In the genomic region with DNA sequence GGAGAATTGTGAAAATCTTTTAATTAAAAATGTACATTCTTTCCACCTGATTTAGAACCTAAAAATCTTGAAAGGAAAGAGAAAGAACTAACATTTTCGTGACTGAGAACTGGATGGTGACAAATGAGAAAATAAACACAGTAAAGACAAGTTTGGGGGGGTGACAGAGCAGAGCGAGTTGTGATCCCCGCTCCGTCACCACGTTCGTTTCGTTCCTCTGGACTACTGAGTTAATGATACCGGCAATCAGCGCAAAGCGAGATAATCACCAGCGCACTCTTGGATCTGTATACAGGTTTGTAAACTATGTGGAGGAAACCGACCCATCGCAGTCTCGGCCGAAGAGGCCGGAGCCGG, we compare ENCODE assay signal across 8 cellular contexts. TPM values are rescaled to one million over a fixed set of nuclear protein-coding genes. Genes with fewer than 3 reads are reported as not detected.
A peak's percentile ranks its signal among the peaks of the same experiment; 100 is the strongest.
DNase-seq lines count a peak whose midpoint lies in the region; ATAC-seq, FAIRE-seq and TF ChIP-seq lines count a peak whose summit lies in the region.

No MANE protein-coding gene starts in this region.

- TF ChIP-seq RAD21 in GM12878 (IDR thresholded peaks at IDR 0.05; ENCODE audit: insufficient read depth, low read depth, low read length), result no peak

- SMC1A ChIA-PET in GM12878 (lab: Charles Lee; ENCODE audit: uncharacterized antibody, unreplicated experiment), result no interaction called here

- TSS peak; percentile 94 for BruUV-seq in GM12878 (replicated peaks; lab: Mats Ljungman, UMichigan)

- peak overlapping the region; percentile 98 for H3K4me2 ChIP-seq in GM12878 (ENCODE audit: control insufficient read depth, insufficient read depth)

- H3K4me3 Mint-ChIP-seq in activated naive CD4-positive, alpha-beta T cell treated with anti-CD3 and anti-CD28 coated beads, Interleukin-2, amount 10 ng/mL, durations not matched to agents 7 days and 5 days, result peak overlapping the region; percentile 89

- no peaks in the 10 kb centered on the region for H3K9me3 Mint-ChIP-seq in activated naive CD4-positive, alpha-beta T cell treated with anti-CD3 and anti-CD28 coated beads, Interleukin-2, amount 10 ng/mL, durations not matched to agents 7 days and 5 days

- 4% methylated on average over 17 of the region's 17 CpGs for WGBS in GM12878 (ENCODE audit: insufficient coverage, insufficient replicate concordance, low lambda C conversion rate, missing lambda C conversion rate)

- in situ Hi-C loops in GM12878 (cut with MboI), result no loop called here

- no peaks in the 10 kb centered on the region for H3K36me3 ChIP-seq in GM12878 (ENCODE audit: control insufficient read depth in 2 of 2, insufficient read depth in 2 of 2, low read length in 1 of 2)
- H3K36me3 ChIP-seq in lower lobe of right lung, result no peaks in the 10 kb centered on the region
- no peaks in the 10 kb centered on the region for H3K36me3 ChIP-seq in upper lobe of right lung

- TF ChIP-seq EP300 in GM12878 (IDR thresholded peaks at IDR 0.05; ENCODE audit: borderline replicate concordance in 1 of 2, control insufficient read depth in 1 of 2, low read depth in 2 of 2, low read length in 2 of 2), result no peak

- TF ChIP-seq POLR2A in GM12878 (IDR thresholded peaks at IDR 0.05; ENCODE audit: low read depth, low read length), result no peak

- H3K27me3 Mint-ChIP-seq in activated naive CD4-positive, alpha-beta T cell treated with anti-CD3 and anti-CD28 coated beads, Interleukin-2, amount 10 ng/mL, durations not matched to agents 7 days and 5 days, result peaks cover 9% of the 10 kb centered on the region

- POLR2A ChIA-PET in GM12878 (lab: Charles Lee), result no interaction called here

- CTCF ChIA-PET in activated naive CD4-positive, alpha-beta T cell treated with anti-CD3 and anti-CD28 coated beads, Interleukin-2, amount 10 ng/mL, durations not matched to agents 7 days and 5 days (lab: Charles Lee), result no interaction called here
- CTCF ChIA-PET in GM12878 (lab: Yijun Ruan, JAX), result no interaction called here

- FAIRE-seq in GM12878 (lab: Jason Lieb, UNC), result no peak

- peak overlapping the region; percentile 100 for H3K27ac Mint-ChIP-seq in activated naive CD4-positive, alpha-beta T cell treated with anti-CD3 and anti-CD28 coated beads, Interleukin-2, amount 10 ng/mL, durations not matched to agents 7 days and 5 days

- no peaks in the 10 kb centered on the region for H3K79me2 ChIP-seq in GM12878 (ENCODE audit: control insufficient read depth, insufficient read depth, low read length)

- ATAC-seq in GM12878 (peak; percentile 33), lower lobe of right lung (peak in 1 of 2 donors; percentile 45), upper lobe of right lung (peak; percentile 30), HG02763 (IDR thresholded peaks at IDR 0.05; ENCODE audit: unreplicated experiment) (no peak)

- H2AFZ ChIP-seq in GM12878 (ENCODE audit: control insufficient read depth, low read depth, low read length), result peak overlapping the region; percentile 97

- peaks cover 34% of the 10 kb centered on the region for H3K4me1 Mint-ChIP-seq in activated naive CD4-positive, alpha-beta T cell treated with anti-CD3 and anti-CD28 coated beads, Interleukin-2, amount 10 ng/mL, durations not matched to agents 7 days and 5 days

- H3K27ac ChIP-seq in GM12878 (ENCODE audit: control insufficient read depth, insufficient read depth), result peak overlapping the region; percentile 97
- H3K27ac ChIP-seq in lower lobe of right lung, result peak overlapping the region; percentile 100
- peak overlapping the region; percentile 100 for H3K27ac ChIP-seq in upper lobe of right lung

- H4K20me1 ChIP-seq in GM12878 (ENCODE audit: control insufficient read depth, insufficient read depth), result no peaks in the 10 kb centered on the region

- RAD21 ChIA-PET in GM12878 (lab: Charles Lee; ENCODE audit: unreplicated experiment), result no interaction called here

- no peaks in the 10 kb centered on the region for H3K27me3 ChIP-seq in GM12878 (replicated peaks in 1 of 2; ENCODE audit: control insufficient read depth in 2 of 2, insufficient read depth in 2 of 2, low read length in 1 of 2)
- no peaks in the 10 kb centered on the region for H3K27me3 ChIP-seq in lower lobe of right lung (ENCODE audit: low read depth)
- H3K27me3 ChIP-seq in upper lobe of right lung, result no peaks in the 10 kb centered on the region

- no peak for TF ChIP-seq CTCF in GM12878 (IDR thresholded peaks at IDR 0.05 in 2 of 3, conservative IDR thresholded peaks at IDR 0.05 in 1 of 3; ENCODE audit: control insufficient read depth in 2 of 3, extremely low read depth in 1 of 3, insufficient read depth in 1 of 3, low read depth in 3 of 3, low read length in 3 of 3)
- TF ChIP-seq CTCF in lower lobe of right lung (IDR thresholded peaks at IDR 0.05), result no peak
- no peak for TF ChIP-seq CTCF in upper lobe of right lung (IDR thresholded peaks at IDR 0.05)

- H3K4me3 ChIP-seq in GM12878, result peak overlapping the region; percentile 87; the same call in 1 of the 2 replicates
- peak overlapping the region; percentile 81 for H3K4me3 ChIP-seq in lower lobe of right lung
- H3K4me3 ChIP-seq in upper lobe of right lung, result peak overlapping the region; percentile 71

- intact Hi-C loops in GM12878 (cut with micrococcal nuclease; ENCODE audit: unreplicated experiment), result loop anchor here (10.0 kb wide), 2 partner anchors 136 to 346 kb away; partner anchors contain the start of gene DUSP12
- intact Hi-C loops in lower lobe of right lung (cut with DNase I), result no loop called here
- intact Hi-C loops in upper lobe of right lung (cut with DNase I), result no loop called here

- peaks cover 19% of the 10 kb centered on the region for H3K36me3 Mint-ChIP-seq in activated naive CD4-positive, alpha-beta T cell treated with anti-CD3 and anti-CD28 coated beads, Interleukin-2, amount 10 ng/mL, durations not matched to agents 7 days and 5 days

- 0 out of 2 replicates have a peak, but pooled peaks cover 3% of the 10 kb centered on the region for H3K4me1 ChIP-seq in GM12878 (ENCODE audit: control insufficient read depth, insufficient read depth, low read length)
- H3K4me1 ChIP-seq in lower lobe of right lung, result peaks cover 7% of the 10 kb centered on the region
- peaks cover 17% of the 10 kb centered on the region for H3K4me1 ChIP-seq in upper lobe of right lung

- DNase-seq in activated naive CD4-positive, alpha-beta T cell treated with anti-CD3 and anti-CD28 coated beads, Interleukin-2, amount 10 ng/mL, durations not matched to agents 7 days and 5 days, result no peak
- DNase-seq in activated naive CD4-positive, alpha-beta T cell (lab: John Stamatoyannopoulos, UW), result no peak
- no peak for DNase-seq in GM12878 (ENCODE audit: low read depth, low spot score)
- DNase-seq in lower lobe of right lung, result no peak
- DNase-seq in upper lobe of right lung, result no peak
- DNase-seq in NCI-H1436 treated with DMSO at 0.1 percent for 48 hours (lab: John Stamatoyannopoulos, UW), result no peak
- DNase-seq in amniotic stem cell (lab: John Stamatoyannopoulos, UW), result no peak

- peak overlapping the region; percentile 99 for H3K9ac ChIP-seq in GM12878 (ENCODE audit: control insufficient read depth, insufficient read depth, low read length)

- no peaks in the 10 kb centered on the region for H3K9me3 ChIP-seq in GM12878 (replicated peaks; ENCODE audit: control insufficient read depth, insufficient read depth, low read length)
- H3K9me3 ChIP-seq in lower lobe of right lung, result no peaks in the 10 kb centered on the region
- H3K9me3 ChIP-seq in upper lobe of right lung, result no peaks in the 10 kb centered on the region

TF ChIP-seq in GM12878, 131 proteins besides CTCF, POLR2A, EP300 and RAD21 (continues in another document):
- TF ChIP-seq USF1 (IDR thresholded peaks at IDR 0.05; ENCODE audit: borderline replicate concordance, extremely low read length, insufficient read depth, low read depth, low read length), result no peak
- no peak for TF ChIP-seq SUZ12 (IDR thresholded peaks at IDR 0.05; ENCODE audit: unreplicated experiment)
- TF ChIP-seq ASH2L (IDR thresholded peaks at IDR 0.05; ENCODE audit: borderline replicate concordance, low read depth), result no peak
- peak; percentile 3 for TF ChIP-seq ZNF24 (IDR thresholded peaks at IDR 0.05)
- TF ChIP-seq MEF2A (IDR thresholded peaks at IDR 0.05; ENCODE audit: insufficient read depth, low read depth, low read length), result 0 out of 2 replicates have a peak, but pooled peaks have one; percentile 10
- TF ChIP-seq TBL1XR1 (IDR thresholded peaks at IDR 0.05; ENCODE audit: low read depth, low read length), result no peak
- TF ChIP-seq BMI1 (IDR thresholded peaks at IDR 0.05; ENCODE audit: borderline replicate concordance), result no peak
- TF ChIP-seq SREBF2 (IDR thresholded peaks at IDR 0.05; ENCODE audit: low read length), result no peak

RNA-seq across cellular contexts. Expression of gene CFAP126, which starts 31.2 kb away (rescaled TPM):
- total RNA-seq in GM12878 (2013; cell fraction: nucleolus; rRNA removed), result not detected in 2 replicates
- not detected in 2 replicates for total RNA-seq in GM12878 (2014; rRNA removed)
- not detected in 2 replicates for total RNA-seq in GM12878 (2014; rRNA removed; fragmentation: Illumina TruSeq; extraction: Trizol)
- total RNA-seq in GM12878 (2021), result not detected in 2 replicates
- polyA plus RNA-seq in GM12878 (2011; ENCODE audit: low read depth), result not detected
- not detected in 2 replicates for polyA plus RNA-seq in GM12878 (2011; rRNA removed)
- polyA plus RNA-seq in GM12878 (2011; cell fraction: cytosol; rRNA removed), result not detected in 2 replicates
- not detected in 2 replicates for polyA plus RNA-seq in GM12878 (2011; cell fraction: nucleus; rRNA removed)
- not detected in 2 replicates for polyA plus RNA-seq in GM12878 (2012)
- polyA plus RNA-seq in GM12878 (2014; fragmentation: Illumina TruSeq; extraction: Trizol), result not detected in 2 replicates
- polyA plus RNA-seq in GM12878 (2014; fragmentation: Nextera tagmentation; extraction: Ambion mirVana), result not detected
- not detected in 2 replicates for polyA plus RNA-seq in GM12878 (2014; rRNA removed)
- not detected for polyA plus RNA-seq in GM12878 (2016; fragmentation: Nextera tagmentation; extraction: Ambion mirVana)
- polyA minus RNA-seq in GM12878 (2011; rRNA and poly(A)+ RNA removed), result not detected in 2 replicates
- not detected in 2 replicates for polyA minus RNA-seq in GM12878 (2011; cell fraction: cytosol; rRNA and poly(A)+ RNA removed)
- not detected in 2 replicates for polyA minus RNA-seq in GM12878 (2011; cell fraction: nucleus; rRNA and poly(A)+ RNA removed)
- 8.0 TPM for total RNA-seq in lower lobe of right lung
- not detected for total RNA-seq in upper lobe of right lung
